In the genomic region with DNA sequence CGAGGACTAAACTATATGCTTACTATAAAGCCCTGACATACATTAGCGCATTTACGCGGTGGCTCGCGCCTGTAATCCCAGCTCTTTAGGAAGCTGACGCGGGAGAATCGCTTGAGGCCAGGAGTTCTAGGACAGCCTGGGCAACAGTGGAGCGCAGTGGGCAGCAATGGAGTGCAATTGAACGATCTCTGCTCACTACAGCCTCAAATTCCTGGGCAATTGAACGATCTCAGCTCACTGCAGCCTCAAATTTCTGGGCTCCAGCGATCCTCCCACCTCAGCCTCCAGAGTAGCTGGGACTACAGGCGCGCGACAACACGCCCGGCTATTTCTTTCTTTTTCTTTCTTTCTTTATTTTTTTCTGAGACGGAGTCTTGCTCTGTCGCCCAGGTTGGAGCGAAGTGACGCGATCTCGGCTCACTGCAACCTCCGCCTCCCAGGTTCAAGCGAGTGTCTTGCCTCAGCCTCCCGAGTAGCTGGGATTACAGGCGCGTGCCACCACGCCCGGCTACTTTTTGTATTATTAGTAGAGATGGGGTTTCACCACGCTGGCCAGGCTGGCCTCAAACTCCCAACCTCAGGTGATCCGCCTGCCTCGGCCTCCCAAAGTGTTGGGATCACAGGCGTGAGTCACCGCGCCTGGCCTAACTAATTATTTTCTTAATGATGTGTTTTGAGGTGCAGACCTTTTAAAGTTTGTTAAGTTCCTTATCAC, we compare ENCODE assay signal across 8 cellular contexts. TPM values are rescaled to one million over a fixed set of nuclear protein-coding genes. Genes with fewer than 3 reads are reported as not detected.
DNase-seq lines count a peak whose midpoint lies in the region; ATAC-seq and TF ChIP-seq lines count a peak whose summit lies in the region.

No MANE protein-coding gene starts in this region.

- peaks cover 4% of the 10 kb centered on the region for H3K4me1 ChIP-seq in foreskin keratinocyte
- H3K4me1 ChIP-seq in gastrocnemius medialis = peaks cover 4 to 29% of the 10 kb centered on the region in 2 donors

- H3K9ac ChIP-seq in SK-N-MC (ENCODE audit: insufficient read length) = peak overlapping the region; percentile 27

- no peaks in the 10 kb centered on the region for H3K36me3 ChIP-seq in SK-N-MC (ENCODE audit: insufficient read depth, low read length)
- H3K36me3 ChIP-seq in gastrocnemius medialis = no peaks in the 10 kb centered on the region

- H3K27me3 ChIP-seq in foreskin keratinocyte = no peaks in the 10 kb centered on the region
- H3K27me3 ChIP-seq in gastrocnemius medialis = no peaks in the 10 kb centered on the region

- ATAC-seq in GM19452 (IDR thresholded peaks at IDR 0.05; ENCODE audit: unreplicated experiment) = peak; percentile 9
- ATAC-seq in foreskin keratinocyte = peak; percentile 40
- ATAC-seq in gastrocnemius medialis = peak in 1 of 2 donors; percentile 18

- H3K9me3 ChIP-seq in SK-N-MC (ENCODE audit: low read depth, low read length) (no peaks in the 10 kb centered on the region), gastrocnemius medialis (no peaks in the 10 kb centered on the region)

- H3K27ac ChIP-seq in SK-N-MC = no peak overlapping the region
- H3K27ac ChIP-seq in foreskin keratinocyte = no peak overlapping the region
- peak overlapping the region in 2 of 4 donors; percentile 77 to 87 for H3K27ac ChIP-seq in gastrocnemius medialis

- in situ Hi-C loops in gastrocnemius medialis (cut with MboI; ENCODE audit: low sequenced_read_pairs in 4 of 4) (no loop called here), KBM-7 (cut with MboI; ENCODE audit: low pct_unique_long_range_greater_than_20kb, low sequenced_read_pairs) (no loop called here)

- intact Hi-C loops in gastrocnemius medialis (cut with DNase I; ENCODE audit: low total_unique reads) = loop anchor here (2.0 to 5.0 kb wide), 2 partner anchors 103 to 144 kb away; a partner anchor contains a TSS

- no peak for DNase-seq in SK-N-MC (ENCODE audit: low read depth, low spot score)
- no peak for DNase-seq in foreskin keratinocyte
- no peak for DNase-seq in gastrocnemius medialis
- DNase-seq in NCI-H1105 treated with DMSO at 0.1 percent for 48 hours (lab: John Stamatoyannopoulos, UW) = no peak
- DNase-seq in GM19240 (ENCODE audit: insufficient read length, low spot score) = no peak
- no peak for DNase-seq in KBM-7
- DNase-seq in activated CD4-positive, alpha-beta T cell treated with anti-CD3 and anti-CD28 coated beads, Interleukin-2, amount 50 U/mL, for 4 hours = no peak

- H3K4me3 ChIP-seq in SK-N-MC (peak overlapping the region; percentile 98), gastrocnemius medialis (peak overlapping the region; percentile 74 to 90 (median 78))

- no peak for TF ChIP-seq CTCF in foreskin keratinocyte (conservative IDR thresholded peaks at IDR 0.05)
- no peak for TF ChIP-seq CTCF in gastrocnemius medialis (IDR thresholded peaks at IDR 0.05 in 4 of 5, conservative IDR thresholded peaks at IDR 0.05 in 1 of 5)

- no peak for TF ChIP-seq POLR2A in gastrocnemius medialis (IDR thresholded peaks at IDR 0.05)

RNA-seq across cellular contexts. Expression of a gene that starts 0.5 kb away (rescaled TPM):
- 15.9 and 17.0 TPM in 2 replicates for total RNA-seq in foreskin keratinocyte
- 13.2 and 13.5 TPM in 2 replicates for polyA plus RNA-seq in foreskin keratinocyte
- 10 to 100 TPM in 1 of 4 donors, 1 to 10 TPM in 3; 6.6 to 12.9 (median 7.1) TPM for total RNA-seq in gastrocnemius medialis

RNA-seq across cellular contexts. Expression of a gene that starts 56.8 kb away (rescaled TPM):
- total RNA-seq in foreskin keratinocyte = 34.0 and 34.6 TPM in 2 replicates
- 16.5 and 17.5 TPM in 2 replicates for polyA plus RNA-seq in foreskin keratinocyte
- total RNA-seq in gastrocnemius medialis = 10 to 100 TPM; 31.0 to 79.9 (median 48.8) TPM
